Comparison of ENCODE assay signal across 11 cellular contexts in genomic region chr1:112083487-112083886, GRCh38.
DNase-seq lines count a peak whose midpoint lies in the region; ATAC-seq and TF ChIP-seq lines count a peak whose summit lies in the region.
"Had no signal": no experiment of that assay in that cellular context is flagged by ENCODE, and none has a peak within 500 bp of the region (broad histone marks: within the 10 kb centered on the region; RNA-seq: fewer than 3 reads in every experiment).

No MANE protein-coding gene starts in this region.

- intact Hi-C loops in left cardiac atrium (cut with DNase I) = no loop called here

- no peak for ATAC-seq in left cardiac atrium
- ATAC-seq in GM19452 (IDR thresholded peaks at IDR 0.05; ENCODE audit: unreplicated experiment) = no peak
- ATAC-seq: stimulated activated naive B cell treated with anti-CD40 and anti-IgM and Interleukin-4, amounts not matched to agents 10 μg/mL and 1 μg/mL and 100 μg/mL, for 72 hours had no signal

- DNase-seq in EH (ENCODE audit: low read depth) (peak; percentile 26), LNCaP clone FGC (ENCODE audit: low read depth) (peak; percentile 21), astrocyte of the hippocampus (ENCODE audit: low read depth, low spot score) (peak; percentile 55), iris pigment epithelial cell (ENCODE audit: low read depth) (peak; percentile 15), hepatic stellate cell (ENCODE audit: low spot score) (no peak), left cardiac atrium (no peak), NCI-H345 (lab: John Stamatoyannopoulos, UW) (no peak)
- DNase-seq: effector CD4-positive, alpha-beta T cell; PC-9; stimulated activated naive B cell treated with anti-CD40 and anti-IgM and Interleukin-4, amounts not matched to agents 10 μg/mL and 1 μg/mL and 100 μg/mL, for 72 hours had no signal

- no peak overlapping the region for H3K4me3 ChIP-seq in LNCaP clone FGC (ENCODE audit: low read depth, low read length)
- H3K4me3 ChIP-seq: PC-9 had no signal

- no peak for TF ChIP-seq CTCF in LNCaP clone FGC (IDR thresholded peaks at IDR 0.05; ENCODE audit: control insufficient read depth, extremely low read depth, insufficient read depth)

Comparison
In these comparisons a context has a peak if more than half of its experiments do, and no peak if none do; other contexts are left out.
1. DNase-seq: peak in EH (single experiment), LNCaP clone FGC (single experiment), astrocyte of the hippocampus (single experiment) and iris pigment epithelial cell (single experiment); none in hepatic stellate cell (single experiment), left cardiac atrium (single experiment) and NCI-H345 (single experiment).